In the genomic region with DNA sequence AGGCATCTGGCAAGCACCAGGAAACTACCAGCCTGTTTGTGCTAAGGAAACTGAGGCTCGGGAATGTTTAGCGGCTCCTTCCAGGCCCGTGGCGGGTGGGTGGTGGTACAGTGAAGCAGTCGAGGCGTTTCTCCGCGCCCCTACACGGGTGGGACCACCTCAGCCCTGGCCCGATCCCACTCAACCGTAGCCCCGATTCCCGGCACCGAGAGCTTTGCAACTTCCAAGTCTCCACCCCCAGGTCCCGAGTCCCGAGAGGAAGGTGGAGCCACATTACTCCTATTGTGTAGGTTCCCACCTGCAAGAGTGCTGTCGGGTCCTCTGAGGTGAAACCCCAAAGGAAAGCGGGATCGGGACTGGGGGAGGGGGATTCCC, we compare ENCODE assay signal across 8 cellular contexts.
DNase-seq lines count a peak whose midpoint lies in the region; ATAC-seq and FAIRE-seq lines count a peak whose summit lies in the region.

No MANE protein-coding gene starts in this region.

- H3K36me3 Mint-ChIP-seq in activated naive CD8-positive, alpha-beta T cell: no peaks in the 10 kb centered on the region
- peaks cover 13% of the 10 kb centered on the region for H3K36me3 Mint-ChIP-seq in stimulated activated memory B cell treated with anti-CD40 and anti-IgM and Interleukin-4, amounts not matched to agents 10 μg/mL and 1 μg/mL and 100 μg/mL, for 72 hours

- FAIRE-seq in HTR-8/SVneo (lab: Jason Lieb, UNC): no peak

- no peak for ATAC-seq in stimulated activated memory B cell treated with anti-CD40 and anti-IgM and Interleukin-4, amounts not matched to agents 10 μg/mL and 1 μg/mL and 100 μg/mL, for 72 hours
- ATAC-seq in HG03432 (IDR thresholded peaks at IDR 0.05; ENCODE audit: unreplicated experiment): no peak
- no peak for ATAC-seq in HG03571 (IDR thresholded peaks at IDR 0.05; ENCODE audit: unreplicated experiment)

- peak overlapping the region; percentile 89 for H3K4me3 Mint-ChIP-seq in activated naive CD8-positive, alpha-beta T cell
- H3K4me3 Mint-ChIP-seq in stimulated activated memory B cell treated with anti-CD40 and anti-IgM and Interleukin-4, amounts not matched to agents 10 μg/mL and 1 μg/mL and 100 μg/mL, for 72 hours: peak overlapping the region; percentile 93

- H3K27me3 Mint-ChIP-seq in activated naive CD8-positive, alpha-beta T cell: no peaks in the 10 kb centered on the region
- no peaks in the 10 kb centered on the region for H3K27me3 Mint-ChIP-seq in stimulated activated memory B cell treated with anti-CD40 and anti-IgM and Interleukin-4, amounts not matched to agents 10 μg/mL and 1 μg/mL and 100 μg/mL, for 72 hours

- peak overlapping the region; percentile 77 for H3K9ac ChIP-seq in iPS-15b (ENCODE audit: low read depth, low read length)

- H3K36me3 ChIP-seq in iPS-15b (ENCODE audit: control insufficient read depth, insufficient read depth, low read length): peaks cover 5% of the 10 kb centered on the region

- DNase-seq in NCI-H2029 (lab: John Stamatoyannopoulos, UW) (peak; percentile 79), NCI-H2029 treated with DMSO at 0.1 percent for 48 hours (lab: John Stamatoyannopoulos, UW) (no peak), HTR-8/SVneo (ENCODE audit: insufficient read length, low spot score) (peak; percentile 85)

- peaks cover 19% of the 10 kb centered on the region for H3K4me1 Mint-ChIP-seq in activated naive CD8-positive, alpha-beta T cell (ENCODE audit: low read depth)
- peaks cover 30% of the 10 kb centered on the region for H3K4me1 Mint-ChIP-seq in stimulated activated memory B cell treated with anti-CD40 and anti-IgM and Interleukin-4, amounts not matched to agents 10 μg/mL and 1 μg/mL and 100 μg/mL, for 72 hours

- no peaks in the 10 kb centered on the region for H3K27me3 ChIP-seq in iPS-15b (ENCODE audit: control insufficient read depth, insufficient read depth, low read length)

- no peaks in the 10 kb centered on the region for H3K4me1 ChIP-seq in iPS-15b (ENCODE audit: control insufficient read depth, insufficient read depth, low read length)

- no peaks in the 10 kb centered on the region for H3K9me3 ChIP-seq in iPS-15b (ENCODE audit: control insufficient read depth, insufficient read depth, low read length)

- H3K27ac Mint-ChIP-seq in activated naive CD8-positive, alpha-beta T cell: no peak overlapping the region
- peak overlapping the region; percentile 91 for H3K27ac Mint-ChIP-seq in stimulated activated memory B cell treated with anti-CD40 and anti-IgM and Interleukin-4, amounts not matched to agents 10 μg/mL and 1 μg/mL and 100 μg/mL, for 72 hours

- no peaks in the 10 kb centered on the region for H3K9me3 Mint-ChIP-seq in activated naive CD8-positive, alpha-beta T cell (ENCODE audit: low read depth)
- H3K9me3 Mint-ChIP-seq in stimulated activated memory B cell treated with anti-CD40 and anti-IgM and Interleukin-4, amounts not matched to agents 10 μg/mL and 1 μg/mL and 100 μg/mL, for 72 hours: no peaks in the 10 kb centered on the region

- peak overlapping the region; percentile 80 for H3K4me3 ChIP-seq in iPS-15b (ENCODE audit: low read depth, low read length)
